9 cellular contexts compared by ENCODE assay signal in the genomic region with DNA sequence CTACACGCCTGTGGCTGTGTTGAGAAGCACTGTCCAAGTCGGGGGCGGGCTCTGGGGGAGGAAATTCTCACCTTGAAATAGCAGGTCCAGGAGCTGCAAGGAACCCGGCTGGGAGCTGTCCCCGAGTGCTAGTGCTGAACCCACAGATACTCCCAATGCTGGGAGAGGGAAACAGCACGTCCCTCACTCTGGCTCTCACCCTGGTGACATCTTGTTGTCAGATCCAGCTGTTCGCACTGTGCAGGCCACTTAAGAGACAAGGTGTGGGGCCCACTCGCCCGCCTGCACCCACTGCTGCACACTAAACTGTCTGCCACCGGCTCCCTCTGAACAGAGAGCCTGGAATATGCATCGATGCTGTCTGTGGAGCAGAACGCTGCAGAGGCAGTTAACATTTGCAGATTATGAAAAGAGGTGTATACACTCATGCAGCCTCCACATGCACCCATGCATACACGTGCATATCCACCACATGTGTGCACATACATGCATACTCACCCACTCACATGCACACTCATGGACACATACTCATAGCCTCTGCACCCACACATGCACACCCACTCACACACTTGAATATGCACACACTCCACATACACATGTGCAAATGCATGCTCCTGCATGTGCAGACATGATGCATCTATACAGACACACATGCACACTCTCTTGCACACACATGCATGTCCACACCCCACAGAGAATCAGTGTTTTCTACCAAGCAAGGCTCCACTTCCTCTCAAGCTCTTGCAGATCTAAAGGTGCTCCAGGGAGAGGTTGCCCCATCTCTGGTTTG. TPM values are rescaled to one million over a fixed set of nuclear protein-coding genes. Genes with fewer than 3 reads are reported as not detected.
DNase-seq lines count a peak whose midpoint lies in the region; ATAC-seq and TF ChIP-seq lines count a peak whose summit lies in the region.
"Had no signal": no experiment of that assay in that cellular context is flagged by ENCODE, and none has a peak within 500 bp of the region (broad histone marks: within the 10 kb centered on the region; RNA-seq: fewer than 3 reads in every experiment).

No MANE protein-coding gene starts in this region.

- no peak for TF ChIP-seq CTCF in RWPE1 (conservative IDR thresholded peaks at IDR 0.05; ENCODE audit: low read depth)
- TF ChIP-seq CTCF in ascending aorta (IDR thresholded peaks at IDR 0.05), result no peak

- CTCF ChIA-PET in RWPE1 (lab: Yijun Ruan, JAX), result no interaction called here
- CTCF ChIA-PET in naive thymus-derived CD4-positive, alpha-beta T cell (lab: Charles Lee), result interaction anchor here (0.6 to 0.7 kb wide), 2 partner anchors 131 to 700 kb away, joined by 3 read pairs; no protein-coding TSS in a partner anchor

- ATAC-seq in naive thymus-derived CD4-positive, alpha-beta T cell, result no peak
- ATAC-seq in GM21529 (IDR thresholded peaks at IDR 0.05; ENCODE audit: unreplicated experiment) (no peak), HG02588 (IDR thresholded peaks at IDR 0.05; ENCODE audit: unreplicated experiment) (no peak)

- H3K27ac Mint-ChIP-seq in naive thymus-derived CD4-positive, alpha-beta T cell, result peak overlapping the region in 2 of 9 donors; percentile 4 to 55
- H3K27ac Mint-ChIP-seq: activated naive CD8-positive, alpha-beta T cell had no signal

- H3K4me3 ChIP-seq in naive thymus-derived CD4-positive, alpha-beta T cell (ENCODE audit: low read length), result no peak overlapping the region
- no peak overlapping the region for H3K4me3 ChIP-seq in ascending aorta

- H3K27ac ChIP-seq in RWPE1, result no peak overlapping the region
- H3K27ac ChIP-seq in naive thymus-derived CD4-positive, alpha-beta T cell (ENCODE audit: low read depth, low read length), result no peak overlapping the region
- no peak overlapping the region for H3K27ac ChIP-seq in ascending aorta

- no peaks in the 10 kb centered on the region for H3K27me3 ChIP-seq in naive thymus-derived CD4-positive, alpha-beta T cell (ENCODE audit: control insufficient read depth in 2 of 2, insufficient read depth in 2 of 2, low read length in 2 of 2)
- H3K27me3 ChIP-seq in ascending aorta, result no peaks in the 10 kb centered on the region

- H3K36me3 ChIP-seq in naive thymus-derived CD4-positive, alpha-beta T cell (ENCODE audit: control insufficient read depth in 2 of 3, insufficient read depth in 3 of 3, low read length in 3 of 3), result no peaks in the 10 kb centered on the region
- H3K36me3 ChIP-seq in ascending aorta, result no peaks in the 10 kb centered on the region

- intact Hi-C loops in naive thymus-derived CD4-positive, alpha-beta T cell (cut with micrococcal nuclease), result no loop called here
- intact Hi-C loops in ascending aorta (cut with DNase I), result no loop called here

- peaks cover 0 to 8% (median 5%) of the 10 kb centered on the region in 5 donors for H3K27me3 Mint-ChIP-seq in naive thymus-derived CD4-positive, alpha-beta T cell

- H3K4me3 Mint-ChIP-seq in naive thymus-derived CD4-positive, alpha-beta T cell, result no peak overlapping the region
- H3K4me3 Mint-ChIP-seq: activated naive CD8-positive, alpha-beta T cell had no signal

- peaks cover 0 to 7% (median 0%) of the 10 kb centered on the region in 11 donors for H3K9me3 Mint-ChIP-seq in naive thymus-derived CD4-positive, alpha-beta T cell

- H3K36me3 Mint-ChIP-seq in naive thymus-derived CD4-positive, alpha-beta T cell, result no peaks in the 10 kb centered on the region

- H3K4me1 Mint-ChIP-seq in naive thymus-derived CD4-positive, alpha-beta T cell, result no peaks in the 10 kb centered on the region

- POLR2A ChIA-PET in RWPE1 (lab: Yijun Ruan, JAX; ENCODE audit: low non-redundant PET), result no interaction called here
- POLR2A ChIA-PET in naive thymus-derived CD4-positive, alpha-beta T cell (lab: Charles Lee), result no interaction called here

- peak; percentile 40 for DNase-seq in GM19238 (ENCODE audit: insufficient read length, low spot score)
- peak; percentile 75 for DNase-seq in RWPE1 (ENCODE audit: low spot score)
- DNase-seq in dermis blood vessel endothelial cell, result peak; percentile 62
- DNase-seq in naive thymus-derived CD4-positive, alpha-beta T cell, result peak in 7 of 9 donors; percentile 5 to 49 (median 30)
- no peak for DNase-seq in dedifferentiated amniotic fluid mesenchymal stem cell (ENCODE audit: extremely low spot score)
- DNase-seq in ascending aorta (ENCODE audit: low spot score in 2 of 2), result no peak

- H3K4me1 ChIP-seq in naive thymus-derived CD4-positive, alpha-beta T cell (ENCODE audit: control insufficient read depth in 2 of 2, insufficient read depth in 2 of 2, low read length in 2 of 2), result no peaks in the 10 kb centered on the region
- H3K4me1 ChIP-seq in ascending aorta, result no peaks in the 10 kb centered on the region

- no peaks in the 10 kb centered on the region for H3K9me3 ChIP-seq in naive thymus-derived CD4-positive, alpha-beta T cell (ENCODE audit: control insufficient read depth in 2 of 3, low read length in 3 of 3)
- no peaks in the 10 kb centered on the region for H3K9me3 ChIP-seq in ascending aorta

RNA-seq across cellular contexts. Expression of a gene that starts 42.0 kb away (rescaled TPM):
- total RNA-seq in dermis blood vessel endothelial cell (0.34 and 0.37 TPM in 2 replicates), ascending aorta (not detected)
- 1 to 10 TPM in 3 of 5 experiments, under 1 TPM in 2; 0.24 to 3.7 (median 2.5) TPM for total RNA-seq in naive thymus-derived CD4-positive, alpha-beta T cell
- under 1 TPM in 1 of 2 donors, not detected in 1; 0.12 TPM for polyA plus RNA-seq in naive thymus-derived CD4-positive, alpha-beta T cell

Comparison
In these comparisons a context has a peak if more than half of its experiments do, and no peak if none do; other contexts are left out.
1. DNase-seq: peak in GM19238 (single experiment), RWPE1 (single experiment), dermis blood vessel endothelial cell (single experiment) and naive thymus-derived CD4-positive, alpha-beta T cell (7 of 9); none in dedifferentiated amniotic fluid mesenchymal stem cell (single experiment) and ascending aorta (0 of 2).